ENCODE assay signal across 10 cellular contexts in genomic region chrX:74107666-74108065, GRCh38.
"Had no signal": no experiment of that assay in that cellular context is flagged by ENCODE, and none has a peak within 500 bp of the region (broad histone marks: within the 10 kb centered on the region; RNA-seq: fewer than 3 reads in every experiment).

No MANE protein-coding gene starts in this region.

- FAIRE-seq: H54 had no signal

- H3K36me3 ChIP-seq: HAP-1 had no signal

- H3K9ac ChIP-seq: GM23248 had no signal

- H3K4me1 ChIP-seq: HAP-1 had no signal

- H3K4me3 ChIP-seq: GM23248, GM23338, HAP-1 had no signal

- H3K27ac ChIP-seq: GM23248 had no signal

- H2AFZ ChIP-seq: GM23248, GM23338 had no signal

- ATAC-seq: GM23338, HCT116 had no signal

- H3K9me3 ChIP-seq: HAP-1 had no signal

- H3K4me2 ChIP-seq: GM23338 had no signal

- DNase-seq: GM23248, GOT3, H7, H9, HCEC 1CT, HFFc6 had no signal
